Comparison of ENCODE assay signal across 14 cellular contexts in the genomic region with DNA sequence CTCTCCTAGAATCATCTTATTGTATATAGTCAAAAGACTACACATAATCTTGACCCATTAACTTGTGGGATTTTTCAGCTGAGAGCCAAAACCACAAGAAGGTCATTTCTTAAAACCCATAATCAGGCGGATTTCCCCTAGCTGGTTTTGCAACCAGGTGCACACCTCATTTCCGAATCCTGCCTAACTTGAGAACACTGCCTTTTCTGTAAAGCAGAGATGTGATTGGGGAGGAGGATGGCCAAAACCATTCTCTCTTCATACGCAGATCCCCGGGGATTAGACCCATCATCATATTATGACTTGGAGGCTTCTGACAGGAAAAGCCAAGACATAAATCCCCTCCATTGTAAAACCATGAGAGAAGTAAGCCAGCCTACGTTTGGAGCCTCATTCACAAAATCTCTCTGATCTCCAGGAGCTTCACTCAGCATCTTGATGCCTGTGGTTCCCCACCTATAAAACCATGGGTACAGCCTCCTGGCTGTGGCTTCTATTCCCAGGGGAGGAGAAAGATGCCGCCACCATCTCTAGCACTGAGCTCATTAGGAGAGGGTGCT.
DNase-seq lines count a peak whose midpoint lies in the region; ATAC-seq, FAIRE-seq and TF ChIP-seq lines count a peak whose summit lies in the region.
"Had no signal": no experiment of that assay in that cellular context is flagged by ENCODE, and none has a peak within 500 bp of the region (broad histone marks: within the 10 kb centered on the region; RNA-seq: fewer than 3 reads in every experiment).

No MANE protein-coding gene starts in this region.

- peaks cover 2% of the 10 kb centered on the region for H3K4me1 ChIP-seq in mesenchymal stem cell (ENCODE audit: control insufficient read depth, insufficient read depth, low read depth, low read length)
- H3K4me1 ChIP-seq in pancreas: no peaks in the 10 kb centered on the region

- no peak overlapping the region for H4K8ac ChIP-seq in mesenchymal stem cell (ENCODE audit: low read length)

- no peaks in the 10 kb centered on the region for H3K79me1 ChIP-seq in mesenchymal stem cell (replicated peaks; ENCODE audit: low read length, poor library complexity, severe bottlenecking)

- H2AK5ac ChIP-seq in mesenchymal stem cell (ENCODE audit: low read length, severe bottlenecking): peak overlapping the region; percentile 74

- H3K4ac ChIP-seq in mesenchymal stem cell (ENCODE audit: low read depth in 1 of 2, low read length in 2 of 2): no peak overlapping the region

- no peak overlapping the region for H3K27ac ChIP-seq in mesenchymal stem cell (ENCODE audit: low read length, poor library complexity, severe bottlenecking)
- H3K27ac ChIP-seq in pancreas: no peak overlapping the region
- H3K27ac ChIP-seq: neutrophil had no signal

- no peak overlapping the region for H3K4me3 ChIP-seq in mesenchymal stem cell (ENCODE audit: insufficient read depth in 1 of 2, low read depth in 1 of 2, low read length in 2 of 2)
- no peak overlapping the region for H3K4me3 ChIP-seq in pancreas

- H3K36me3 ChIP-seq in mesenchymal stem cell (ENCODE audit: control insufficient read depth in 1 of 2, insufficient read depth in 2 of 2, low read depth in 1 of 2, low read length in 2 of 2) (no peaks in the 10 kb centered on the region), pancreas (no peaks in the 10 kb centered on the region)
- H3K36me3 ChIP-seq: neutrophil had no signal

- no peak overlapping the region for H2BK120ac ChIP-seq in mesenchymal stem cell (ENCODE audit: low read depth, low read length)

- H3K9ac ChIP-seq in mesenchymal stem cell (ENCODE audit: low read length): no peak overlapping the region

- no peak overlapping the region for H2BK12ac ChIP-seq in mesenchymal stem cell (ENCODE audit: low read length in 2 of 2)

- intact Hi-C loops in pancreas (cut with DNase I): no loop called here

- FAIRE-seq in pancreas (lab: Jason Lieb, UNC): no peak
- FAIRE-seq: keratinocyte had no signal

- no peak overlapping the region for H4K91ac ChIP-seq in mesenchymal stem cell (ENCODE audit: low read length)

- 97% methylated on average over 5 of the region's 6 CpGs for WGBS in mesenchymal stem cell
- WGBS in pancreas, 2 donors: 75 to 82% methylated on average over 6 of the region's 6 CpGs

- H2AFZ ChIP-seq in mesenchymal stem cell (ENCODE audit: low read depth, low read length): no peak overlapping the region

- H2BK5ac ChIP-seq in mesenchymal stem cell (ENCODE audit: low read depth, low read length, poor library complexity, severe bottlenecking): no peak overlapping the region

- TF ChIP-seq CTCF in pancreas (IDR thresholded peaks at IDR 0.05): no peak

- no peak overlapping the region for H3K23ac ChIP-seq in mesenchymal stem cell (ENCODE audit: low read length in 2 of 2)

- no peaks in the 10 kb centered on the region for H3K9me3 ChIP-seq in mesenchymal stem cell (ENCODE audit: control insufficient read depth, low read length)
- H3K9me3 ChIP-seq in pancreas: no peaks in the 10 kb centered on the region
- H3K9me3 ChIP-seq: neutrophil had no signal

- H3K14ac ChIP-seq in mesenchymal stem cell (ENCODE audit: low read length in 2 of 2): no peak overlapping the region

- peak overlapping the region in 1 of 2 experiments; percentile 17 for H3K18ac ChIP-seq in mesenchymal stem cell (ENCODE audit: low read depth in 1 of 2, low read length in 2 of 2)

- ATAC-seq in GM19035 (IDR thresholded peaks at IDR 0.05; ENCODE audit: unreplicated experiment): peak; percentile 93
- ATAC-seq in GM21825 (IDR thresholded peaks at IDR 0.05; ENCODE audit: unreplicated experiment): peak; percentile 91
- peak; percentile 92 for ATAC-seq in HG03342 (IDR thresholded peaks at IDR 0.05; ENCODE audit: unreplicated experiment)
- no peak for ATAC-seq in pancreas

- no peak overlapping the region for H2BK15ac ChIP-seq in mesenchymal stem cell (ENCODE audit: low read depth, poor library complexity, severe bottlenecking)

- no peak overlapping the region for H3K4me2 ChIP-seq in mesenchymal stem cell (ENCODE audit: low read length, poor library complexity, severe bottlenecking)

- DNase-seq in mesenchymal stem cell: no peak
- DNase-seq in NOMO-1 (lab: John Stamatoyannopoulos, UW; ENCODE audit: unreplicated experiment in 2 of 2): no peak
- no peak for DNase-seq in GOT3 (lab: John Stamatoyannopoulos, UW)
- no peak for DNase-seq in pancreas
- DNase-seq in retina: no peak
- DNase-seq: activated CD4-positive, alpha-beta memory T cell treated with anti-CD3 and anti-CD28 coated beads, Interleukin-2, amount 10 ng/mL, durations not matched to agents 7 days and 5 days; DND-41; NCI-H1436; stimulated activated CD4-positive, alpha-beta T cell treated with anti-CD3 and anti-CD28 coated beads, Interleukin-2, amount 100 ng/mL, for 48 hours had no signal

- H3K27me3 ChIP-seq in mesenchymal stem cell (ENCODE audit: control insufficient read depth in 1 of 2, insufficient read depth in 1 of 2, low read length in 2 of 2): no peaks in the 10 kb centered on the region
- H3K27me3 ChIP-seq in pancreas: no peaks in the 10 kb centered on the region
- H3K27me3 ChIP-seq: neutrophil had no signal

Comparison
In these comparisons a context has a peak if more than half of its experiments do, and no peak if none do; other contexts are left out.
1. ATAC-seq: peak in GM19035 (single experiment), GM21825 (single experiment) and HG03342 (single experiment); none in pancreas (0 of 4).